Comparison of ENCODE assay signal across 21 cellular contexts in genomic region chr1:46802901-46803574, GRCh38. TPM values are rescaled to one million over a fixed set of nuclear protein-coding genes. Genes with fewer than 3 reads are reported as not detected.
"Had no signal": no experiment of that assay in that cellular context is flagged by ENCODE, and none has a peak within 500 bp of the region (broad histone marks: within the 10 kb centered on the region; RNA-seq: fewer than 3 reads in every experiment).

No MANE protein-coding gene starts in this region.

- H3K36me3 Mint-ChIP-seq: activated CD4-positive, alpha-beta memory T cell treated with anti-CD3 and anti-CD28 coated beads for 36 hours; activated naive CD8-positive, alpha-beta T cell treated with anti-CD3 and anti-CD28 coated beads, Interleukin-2, amount 10 ng/mL, durations not matched to agents 7 days and 5 days; naive B cell had no signal

- H3K9me3 Mint-ChIP-seq: activated CD4-positive, alpha-beta memory T cell treated with anti-CD3 and anti-CD28 coated beads for 36 hours; dendritic cell treated with granulocyte-macrophage colony-stimulating factor and Interleukin-4, amounts not matched to agents 40 ng/mL and 50 ng/mL, for 4 days had no signal

- H3K4me1 Mint-ChIP-seq: activated naive CD8-positive, alpha-beta T cell treated with anti-CD3 and anti-CD28 coated beads, Interleukin-2, amount 10 ng/mL, durations not matched to agents 7 days and 5 days; naive B cell had no signal

- DNase-seq: activated CD4-positive, alpha-beta memory T cell treated with anti-CD3 and anti-CD28 coated beads for 36 hours; activated CD4-positive, alpha-beta T cell treated with anti-CD3 and anti-CD28 coated beads for 48 hours; activated naive CD4-positive, alpha-beta T cell treated with Interleukin-2 at 50 U/mL for 16 hours; activated naive CD8-positive, alpha-beta T cell treated with anti-CD3 and anti-CD28 coated beads, Interleukin-2, amount 10 ng/mL, durations not matched to agents 7 days and 5 days; activated T-cell treated with anti-CD3 and anti-CD28 coated beads, Interleukin-2, amount 50 U/mL, for 48 hours; amniotic stem cell; effector CD8-positive, alpha-beta T cell; left ventricle myocardium superior; mesendoderm; naive B cell; occipital lobe; posterior cingulate gyrus; stimulated activated CD4-positive, alpha-beta T cell treated with anti-CD3 and anti-CD28 coated beads, Interleukin-2, amount 100 ng/mL, for 48 hours; stimulated activated naive CD4-positive, alpha-beta T cell had no signal

- H3K4me3 Mint-ChIP-seq: activated CD4-positive, alpha-beta memory T cell treated with anti-CD3 and anti-CD28 coated beads for 36 hours; activated naive CD8-positive, alpha-beta T cell treated with anti-CD3 and anti-CD28 coated beads, Interleukin-2, amount 10 ng/mL, durations not matched to agents 7 days and 5 days; dendritic cell treated with granulocyte-macrophage colony-stimulating factor and Interleukin-4, amounts not matched to agents 40 ng/mL and 50 ng/mL, for 4 days; naive B cell had no signal

- ATAC-seq: esophagus mucosa, left ventricle myocardium superior, SK-N-SH treated with all-trans-retinoic acid at 6 μM for 48 hours had no signal

- H3K27ac Mint-ChIP-seq: activated CD4-positive, alpha-beta memory T cell treated with anti-CD3 and anti-CD28 coated beads for 36 hours; activated naive CD8-positive, alpha-beta T cell treated with anti-CD3 and anti-CD28 coated beads, Interleukin-2, amount 10 ng/mL, durations not matched to agents 7 days and 5 days; dendritic cell treated with granulocyte-macrophage colony-stimulating factor and Interleukin-4, amounts not matched to agents 40 ng/mL and 50 ng/mL, for 4 days; naive B cell had no signal

RNA-seq across cellular contexts. Expression of gene CYP4B1, which starts 4.2 kb away (rescaled TPM):
- total RNA-seq: activated CD4-positive, alpha-beta memory T cell treated with anti-CD3 and anti-CD28 coated beads for 36 hours; activated naive CD8-positive, alpha-beta T cell treated with anti-CD3 and anti-CD28 coated beads, Interleukin-2, amount 10 ng/mL, durations not matched to agents 7 days and 5 days; chondrocyte; kidney epithelial cell; occipital lobe; T-helper 2 cell treated with Interferon-gamma antibody and Interleukin-4, amounts not matched to agents 100 ng/mL and 5 ng/mL, for 36 hours had no signal
- polyA plus RNA-seq: neural cell had no signal
